In the genomic region with DNA sequence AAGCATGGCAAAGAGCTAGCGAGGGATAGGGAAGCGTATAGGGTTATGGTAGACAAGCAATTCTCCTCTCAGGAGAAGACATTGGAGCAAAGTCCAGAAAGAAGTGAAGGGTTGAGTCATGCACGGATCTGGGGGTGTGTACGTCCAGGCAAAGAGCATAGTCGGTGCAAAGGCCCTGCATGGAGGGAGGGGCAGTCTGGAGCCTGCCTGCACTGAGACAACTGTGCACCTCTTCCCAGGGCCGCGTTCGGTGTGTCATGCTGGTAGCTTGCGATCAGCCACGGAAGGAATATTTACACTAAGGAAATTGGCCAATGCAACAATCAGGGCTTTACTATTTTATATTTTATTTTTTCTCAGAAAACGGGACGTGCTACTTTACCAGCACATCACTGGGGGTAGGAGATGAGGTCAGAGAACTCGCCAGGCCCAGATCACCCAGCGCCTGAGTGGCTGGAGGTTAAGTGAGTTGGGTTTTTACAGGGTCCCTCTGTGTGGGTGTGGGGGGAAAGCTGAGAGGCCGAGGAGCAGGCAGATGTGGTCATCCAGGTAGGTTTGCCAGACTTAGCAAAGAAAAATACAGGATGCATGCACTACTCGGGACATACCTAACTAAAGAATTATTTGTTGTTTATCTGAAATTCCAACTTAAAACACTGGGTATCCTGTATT, we compare ENCODE assay signal across 1 cellular context.
TF ChIP-seq lines count a peak whose summit lies in the region.

No MANE protein-coding gene starts in this region.

TF ChIP-seq in HepG2, 621 proteins besides CTCF, POLR2A, EP300 and RAD21 (continued from another document):
- TF ChIP-seq ZHX2 (IDR thresholded peaks at IDR 0.05; ENCODE audit: low read depth) (no peak), ZHX2 (CRISPR knock-in tag; IDR thresholded peaks at IDR 0.05; ENCODE audit: borderline replicate concordance) (no peak), ZFP82 (CRISPR knock-in tag; IDR thresholded peaks at IDR 0.05; ENCODE audit: borderline replicate concordance) (no peak), FOXA3 (CRISPR knock-in tag; IDR thresholded peaks at IDR 0.05) (peak; percentile 45; the same call in 1 of the 2 replicates), RCOR2 (CRISPR knock-in tag; IDR thresholded peaks at IDR 0.05) (peak; percentile 59; the same call in 1 of the 2 replicates), SALL1 (CRISPR knock-in tag; IDR thresholded peaks at IDR 0.05) (peak; percentile 39), DPF2 (CRISPR knock-in tag; IDR thresholded peaks at IDR 0.05; ENCODE audit: borderline replicate concordance, low read depth) (0 out of 2 replicates have a peak, but pooled peaks have one; percentile 21), KDM1A (CRISPR knock-in tag; IDR thresholded peaks at IDR 0.05) (peak; percentile 72), SP5 (CRISPR knock-in tag; IDR thresholded peaks at IDR 0.05; ENCODE audit: borderline replicate concordance, low read depth) (peak; percentile 52; the same call in 1 of the 2 replicates), ZNF121 (CRISPR knock-in tag; IDR thresholded peaks at IDR 0.05) (no peak), ZMYM3 (CRISPR knock-in tag; IDR thresholded peaks at IDR 0.05) (peak; percentile 89), MNT (IDR thresholded peaks at IDR 0.05) (no peak), ZNF574 (CRISPR knock-in tag; IDR thresholded peaks at IDR 0.05) (peak; percentile 73), SPEN (CRISPR knock-in tag; IDR thresholded peaks at IDR 0.05; ENCODE audit: low read depth) (0 out of 2 replicates have a peak, but pooled peaks have one; percentile 24), WIZ (CRISPR knock-in tag; IDR thresholded peaks at IDR 0.05) (no peak), MAX (IDR thresholded peaks at IDR 0.05) (peak; percentile 10; the same call in 1 of the 2 replicates), GATAD2A (CRISPR knock-in tag; IDR thresholded peaks at IDR 0.05) (0 out of 2 replicates have a peak, but pooled peaks have one; percentile 35), ATF6 (CRISPR knock-in tag; conservative IDR thresholded peaks at IDR 0.05) (no peak), XRCC5 (optimal IDR thresholded peaks at IDR 0.05; ENCODE audit: low read length) (no peak), ZKSCAN1 (IDR thresholded peaks at IDR 0.05; ENCODE audit: low read length) (peak; percentile 57; the same call in 1 of the 2 replicates), ATF3 (CRISPR knock-in tag; IDR thresholded peaks at IDR 0.05) (peak; percentile 79)
- TF ChIP-seq, protein P1, sequence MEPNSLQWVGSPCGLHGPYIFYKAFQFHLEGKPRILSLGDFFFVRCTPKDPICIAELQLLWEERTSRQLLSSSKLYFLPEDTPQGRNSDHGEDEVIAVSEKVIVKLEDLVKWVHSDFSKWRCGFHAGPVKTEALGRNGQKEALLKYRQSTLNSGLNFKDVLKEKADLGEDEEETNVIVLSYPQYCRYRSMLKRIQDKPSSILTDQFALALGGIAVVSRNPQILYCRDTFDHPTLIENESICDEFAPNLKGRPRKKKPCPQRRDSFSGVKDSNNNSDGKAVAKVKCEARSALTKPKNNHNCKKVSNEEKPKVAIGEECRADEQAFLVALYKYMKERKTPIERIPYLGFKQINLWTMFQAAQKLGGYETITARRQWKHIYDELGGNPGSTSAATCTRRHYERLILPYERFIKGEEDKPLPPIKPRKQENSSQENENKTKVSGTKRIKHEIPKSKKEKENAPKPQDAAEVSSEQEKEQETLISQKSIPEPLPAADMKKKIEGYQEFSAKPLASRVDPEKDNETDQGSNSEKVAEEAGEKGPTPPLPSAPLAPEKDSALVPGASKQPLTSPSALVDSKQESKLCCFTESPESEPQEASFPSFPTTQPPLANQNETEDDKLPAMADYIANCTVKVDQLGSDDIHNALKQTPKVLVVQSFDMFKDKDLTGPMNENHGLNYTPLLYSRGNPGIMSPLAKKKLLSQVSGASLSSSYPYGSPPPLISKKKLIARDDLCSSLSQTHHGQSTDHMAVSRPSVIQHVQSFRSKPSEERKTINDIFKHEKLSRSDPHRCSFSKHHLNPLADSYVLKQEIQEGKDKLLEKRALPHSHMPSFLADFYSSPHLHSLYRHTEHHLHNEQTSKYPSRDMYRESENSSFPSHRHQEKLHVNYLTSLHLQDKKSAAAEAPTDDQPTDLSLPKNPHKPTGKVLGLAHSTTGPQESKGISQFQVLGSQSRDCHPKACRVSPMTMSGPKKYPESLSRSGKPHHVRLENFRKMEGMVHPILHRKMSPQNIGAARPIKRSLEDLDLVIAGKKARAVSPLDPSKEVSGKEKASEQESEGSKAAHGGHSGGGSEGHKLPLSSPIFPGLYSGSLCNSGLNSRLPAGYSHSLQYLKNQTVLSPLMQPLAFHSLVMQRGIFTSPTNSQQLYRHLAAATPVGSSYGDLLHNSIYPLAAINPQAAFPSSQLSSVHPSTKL (CRISPR knock-in tag; IDR thresholded peaks at IDR 0.05): peak; percentile 37
- TF ChIP-seq, protein P2, sequence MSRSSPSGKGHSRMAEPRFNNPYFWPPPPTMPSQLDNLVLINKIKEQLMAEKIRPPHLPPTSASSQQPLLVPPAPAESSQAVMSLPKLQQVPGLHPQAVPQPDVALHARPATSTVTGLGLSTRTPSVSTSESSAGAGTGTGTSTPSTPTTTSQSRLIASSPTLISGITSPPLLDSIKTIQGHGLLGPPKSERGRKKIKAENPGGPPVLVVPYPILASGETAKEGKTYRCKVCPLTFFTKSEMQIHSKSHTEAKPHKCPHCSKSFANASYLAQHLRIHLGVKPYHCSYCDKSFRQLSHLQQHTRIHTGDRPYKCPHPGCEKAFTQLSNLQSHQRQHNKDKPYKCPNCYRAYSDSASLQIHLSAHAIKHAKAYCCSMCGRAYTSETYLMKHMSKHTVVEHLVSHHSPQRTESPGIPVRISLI (CRISPR knock-in tag; IDR thresholded peaks at IDR 0.05; ENCODE audit: borderline replicate concordance): no peak
- TF ChIP-seq, protein P3, sequence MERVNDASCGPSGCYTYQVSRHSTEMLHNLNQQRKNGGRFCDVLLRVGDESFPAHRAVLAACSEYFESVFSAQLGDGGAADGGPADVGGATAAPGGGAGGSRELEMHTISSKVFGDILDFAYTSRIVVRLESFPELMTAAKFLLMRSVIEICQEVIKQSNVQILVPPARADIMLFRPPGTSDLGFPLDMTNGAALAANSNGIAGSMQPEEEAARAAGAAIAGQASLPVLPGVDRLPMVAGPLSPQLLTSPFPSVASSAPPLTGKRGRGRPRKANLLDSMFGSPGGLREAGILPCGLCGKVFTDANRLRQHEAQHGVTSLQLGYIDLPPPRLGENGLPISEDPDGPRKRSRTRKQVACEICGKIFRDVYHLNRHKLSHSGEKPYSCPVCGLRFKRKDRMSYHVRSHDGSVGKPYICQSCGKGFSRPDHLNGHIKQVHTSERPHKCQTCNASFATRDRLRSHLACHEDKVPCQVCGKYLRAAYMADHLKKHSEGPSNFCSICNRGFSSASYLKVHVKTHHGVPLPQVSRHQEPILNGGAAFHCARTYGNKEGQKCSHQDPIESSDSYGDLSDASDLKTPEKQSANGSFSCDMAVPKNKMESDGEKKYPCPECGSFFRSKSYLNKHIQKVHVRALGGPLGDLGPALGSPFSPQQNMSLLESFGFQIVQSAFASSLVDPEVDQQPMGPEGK (CRISPR knock-in tag; IDR thresholded peaks at IDR 0.05): peak; percentile 62
TF ChIP-seq in HepG2: peak in this region for 43.
